Comparison of ENCODE assay signal across 24 cellular contexts in the genomic region with DNA sequence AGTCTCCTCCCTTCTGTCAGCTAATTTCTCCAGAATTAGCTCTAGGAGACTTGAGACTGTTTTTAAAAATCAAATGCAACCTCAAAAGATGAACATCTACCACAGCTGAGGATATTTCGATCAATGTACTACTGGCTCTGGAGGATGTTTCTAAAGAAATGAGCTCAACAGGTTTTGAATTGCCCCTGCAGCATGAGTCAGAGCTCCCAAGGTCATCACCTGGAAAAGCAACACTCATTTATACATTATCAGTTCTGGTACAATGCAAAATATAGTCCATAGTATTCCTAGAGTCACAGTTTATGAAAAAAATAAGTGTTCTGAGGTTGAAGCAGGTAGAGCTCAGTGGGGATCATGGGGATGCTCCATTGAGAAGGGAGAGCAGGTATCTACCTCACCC. TPM values are rescaled to one million over a fixed set of nuclear protein-coding genes. Genes with fewer than 3 reads are reported as not detected.
"Had no signal": no experiment of that assay in that cellular context is flagged by ENCODE, and none has a peak within 500 bp of the region (broad histone marks: within the 10 kb centered on the region; RNA-seq: fewer than 3 reads in every experiment).

No MANE protein-coding gene starts in this region.

- H3K36me3 ChIP-seq: lower lobe of right lung, sigmoid colon had no signal

- H3K27me3 Mint-ChIP-seq: stimulated activated memory B cell treated with anti-CD40 and anti-IgM and Interleukin-4, amounts not matched to agents 10 μg/mL and 1 μg/mL and 100 μg/mL, for 72 hours; type B pancreatic cell had no signal

- H3K9me3 ChIP-seq: neutrophil, sigmoid colon, testis had no signal

- H3K4me1 ChIP-seq: esophagus squamous epithelium, lower lobe of right lung, psoas muscle, sigmoid colon, spleen, testis had no signal

- H3K4me3 ChIP-seq: esophagus squamous epithelium, lower lobe of right lung, psoas muscle, sigmoid colon, spleen, testis, tibial artery had no signal

- ATAC-seq: left ventricle myocardium superior; lower lobe of right lung; natural killer cell; psoas muscle; right cardiac atrium; stimulated activated memory B cell treated with anti-CD40 and anti-IgM and Interleukin-4, amounts not matched to agents 10 μg/mL and 1 μg/mL and 100 μg/mL, for 72 hours; stimulated activated naive CD8-positive, alpha-beta T cell treated with anti-CD3 and anti-CD28 coated beads, Interleukin-15, Interleukin-2, amounts not matched to agents 100 U/mL and 50 U/mL, for 24 hours had no signal

- H3K27me3 ChIP-seq: esophagus squamous epithelium, neutrophil, sigmoid colon, spleen, testis, tibial artery had no signal

- DNase-seq: effector CD8-positive, alpha-beta T cell; esophagus squamous epithelium; hypothalamus; immature natural killer cell; islet precursor cell; left ventricle myocardium superior; lower lobe of right lung; natural killer cell; psoas muscle; right cardiac atrium; sigmoid colon; spleen; stimulated activated CD4-positive, alpha-beta T cell treated with anti-CD3 and anti-CD28 coated beads, Interleukin-4, amount 100 ng/mL, for 4 hours; stimulated activated naive CD8-positive, alpha-beta T cell treated with anti-CD3 and anti-CD28 coated beads, Interleukin-15, Interleukin-2, amounts not matched to agents 100 U/mL and 50 U/mL, for 24 hours; substantia nigra; testis; tibial artery had no signal

- FAIRE-seq: frontal cortex, urothelium cell line had no signal

- H3K27ac Mint-ChIP-seq: endodermal cell; natural killer cell; stimulated activated memory B cell treated with anti-CD40 and anti-IgM and Interleukin-4, amounts not matched to agents 10 μg/mL and 1 μg/mL and 100 μg/mL, for 72 hours; type B pancreatic cell had no signal

- H3K27ac ChIP-seq: esophagus squamous epithelium, lower lobe of right lung, neutrophil, psoas muscle, sigmoid colon, spleen, testis, tibial artery had no signal

- H3K4me1 Mint-ChIP-seq: neural crest cell; stimulated activated memory B cell treated with anti-CD40 and anti-IgM and Interleukin-4, amounts not matched to agents 10 μg/mL and 1 μg/mL and 100 μg/mL, for 72 hours had no signal

- H3K4me3 Mint-ChIP-seq: endodermal cell; immature natural killer cell; natural killer cell; neural crest cell; stimulated activated memory B cell treated with anti-CD40 and anti-IgM and Interleukin-4, amounts not matched to agents 10 μg/mL and 1 μg/mL and 100 μg/mL, for 72 hours; type B pancreatic cell had no signal

RNA-seq across cellular contexts. Expression of gene MCF2, which starts 50.8 kb away (rescaled TPM):
- total RNA-seq: lower lobe of right lung had no signal
